9 cellular contexts compared by ENCODE assay signal in the genomic region with DNA sequence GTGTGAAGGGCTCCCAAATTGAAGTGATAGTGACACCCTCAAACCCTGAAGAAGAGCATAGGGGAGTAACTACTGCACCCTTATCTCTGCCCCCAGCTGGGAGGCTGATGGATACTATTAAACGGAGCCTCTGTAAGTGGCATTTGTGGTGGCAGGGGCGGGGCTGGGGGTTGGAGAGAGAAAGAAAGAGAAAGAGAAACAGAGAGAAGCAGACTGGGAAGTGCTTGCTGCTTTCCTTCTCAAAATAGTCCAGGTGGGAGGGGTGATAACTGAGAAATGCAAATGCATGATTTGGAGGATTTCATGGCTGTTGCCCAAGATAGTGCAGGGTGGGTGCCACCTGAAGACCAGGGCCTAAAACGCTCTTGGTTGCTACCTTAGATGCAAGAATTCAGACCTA.
A peak's percentile ranks its signal among the peaks of the same experiment; 100 is the strongest.
DNase-seq lines count a peak whose midpoint lies in the region; ATAC-seq, FAIRE-seq and TF ChIP-seq lines count a peak whose summit lies in the region.
"Had no signal": no experiment of that assay in that cellular context is flagged by ENCODE, and none has a peak within 500 bp of the region (broad histone marks: within the 10 kb centered on the region; RNA-seq: fewer than 3 reads in every experiment).

No MANE protein-coding gene starts in this region.

- H3K27me3 Mint-ChIP-seq in mesothelial cell of epicardium (ENCODE audit: low read depth) = peaks cover 4% of the 10 kb centered on the region

- no peak overlapping the region for H3K27ac Mint-ChIP-seq in mesothelial cell of epicardium

- FAIRE-seq in HTR-8/SVneo (lab: Jason Lieb, UNC) = no peak
- FAIRE-seq: endothelial cell of umbilical vein had no signal

- H3K36me3 Mint-ChIP-seq in mesothelial cell of epicardium = no peaks in the 10 kb centered on the region

- peak; percentile 35 to 52 for DNase-seq in activated CD4-positive, alpha-beta T cell treated with anti-CD3 and anti-CD28 coated beads, Interleukin-2, amount 50 U/mL, for 48 hours
- peak; percentile 59 for DNase-seq in stimulated activated CD4-positive, alpha-beta T cell treated with anti-CD3 and anti-CD28 coated beads, Interleukin-4, amount 100 ng/mL, for 1 hour
- DNase-seq in COR-L47 (lab: John Stamatoyannopoulos, UW) (no peak), NCI-H146 treated with DMSO at 0.1 percent for 48 hours (lab: John Stamatoyannopoulos, UW; ENCODE audit: unreplicated experiment) (no peak), mesothelial cell of epicardium (ENCODE audit: low spot score in 2 of 2, unreplicated experiment in 2 of 2) (no peak), HTR-8/SVneo (ENCODE audit: insufficient read length, low spot score) (no peak)

- H3K4me3 Mint-ChIP-seq in mesothelial cell of epicardium = no peak overlapping the region

- ATAC-seq in GM19351 (IDR thresholded peaks at IDR 0.05; ENCODE audit: unreplicated experiment) = peak; percentile 90
- ATAC-seq in HG03103 (IDR thresholded peaks at IDR 0.05; ENCODE audit: low read depth, unreplicated experiment) = peak; percentile 92

- peaks cover 7% of the 10 kb centered on the region for H3K9me3 Mint-ChIP-seq in mesothelial cell of epicardium

- TF ChIP-seq CTCF in mesothelial cell of epicardium (IDR thresholded peaks at IDR 0.05; ENCODE audit: unreplicated experiment) = no peak

- H3K4me1 Mint-ChIP-seq in mesothelial cell of epicardium = peaks cover 36% of the 10 kb centered on the region

Comparison
In these comparisons a context has a peak if more than half of its experiments do, and no peak if none do; other contexts are left out.
1. DNase-seq: peak in activated CD4-positive, alpha-beta T cell treated with anti-CD3 and anti-CD28 coated beads, Interleukin-2, amount 50 U/mL, for 48 hours (2 of 2) and stimulated activated CD4-positive, alpha-beta T cell treated with anti-CD3 and anti-CD28 coated beads, Interleukin-4, amount 100 ng/mL, for 1 hour (single experiment); none in COR-L47 (single experiment), NCI-H146 treated with DMSO at 0.1 percent for 48 hours (single experiment), mesothelial cell of epicardium (0 of 2) and HTR-8/SVneo (single experiment).